7 cellular contexts compared by ENCODE assay signal in the genomic region with DNA sequence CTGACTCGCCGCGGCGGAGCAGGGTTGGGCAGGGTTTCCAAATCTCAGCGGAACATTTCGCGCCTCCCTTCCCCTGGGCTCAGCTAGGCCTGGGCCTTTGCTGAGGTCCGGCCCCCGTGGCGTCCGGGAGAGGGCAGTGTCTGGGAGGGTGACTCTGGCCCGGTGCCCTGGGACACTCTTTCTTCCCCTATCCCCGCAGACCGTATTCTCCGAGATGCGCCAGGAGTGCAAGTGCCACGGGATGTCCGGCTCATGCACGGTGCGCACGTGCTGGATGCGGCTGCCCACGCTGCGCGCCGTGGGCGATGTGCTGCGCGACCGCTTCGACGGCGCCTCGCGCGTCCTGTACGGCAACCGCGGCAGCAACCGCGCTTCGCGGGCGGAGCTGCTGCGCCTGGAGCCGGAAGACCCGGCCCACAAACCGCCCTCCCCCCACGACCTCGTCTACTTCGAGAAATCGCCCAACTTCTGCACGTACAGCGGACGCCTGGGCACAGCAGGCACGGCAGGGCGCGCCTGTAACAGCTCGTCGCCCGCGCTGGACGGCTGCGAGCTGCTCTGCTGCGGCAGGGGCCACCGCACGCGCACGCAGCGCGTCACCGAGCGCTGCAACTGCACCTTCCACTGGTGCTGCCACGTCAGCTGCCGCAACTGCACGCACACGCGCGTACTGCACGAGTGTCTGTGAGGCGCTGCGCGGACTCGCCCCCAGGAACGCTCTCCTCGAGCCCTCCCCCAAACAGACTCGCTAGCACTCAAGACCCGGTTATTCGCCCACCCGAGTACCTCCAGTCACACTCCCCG. TPM values are rescaled to one million over a fixed set of nuclear protein-coding genes. Genes with fewer than 3 reads are reported as not detected.
A peak's percentile ranks its signal among the peaks of the same experiment; 100 is the strongest.
DNase-seq lines count a peak whose midpoint lies in the region; ATAC-seq and TF ChIP-seq lines count a peak whose summit lies in the region.

No MANE protein-coding gene starts in this region.

- H3K4me3 ChIP-seq in esophagus muscularis mucosa, result peak overlapping the region; percentile 37 to 53 (median 41)

- H3K27ac ChIP-seq in esophagus muscularis mucosa (replicated peaks in 1 of 4), result no peak overlapping the region

- no peak for ATAC-seq in HG03457 (IDR thresholded peaks at IDR 0.05; ENCODE audit: unreplicated experiment)
- no peak for ATAC-seq in GM21576 (IDR thresholded peaks at IDR 0.05; ENCODE audit: unreplicated experiment)

- TF ChIP-seq EP300 in esophagus muscularis mucosa (IDR thresholded peaks at IDR 0.05), result no peak

- H3K9me3 Mint-ChIP-seq in HFFc6, result no peaks in the 10 kb centered on the region

- TF ChIP-seq POLR2A in esophagus muscularis mucosa (IDR thresholded peaks at IDR 0.05; ENCODE audit: low read depth), result no peak

- peaks cover 73% of the 10 kb centered on the region for H3K27me3 Mint-ChIP-seq in HFFc6 (ENCODE audit: insufficient read depth)

- TF ChIP-seq CTCF in HFFc6 (IDR thresholded peaks at IDR 0.05), result peak; percentile 39; the same call in 1 of the 2 replicates
- no peak for TF ChIP-seq CTCF in esophagus muscularis mucosa (IDR thresholded peaks at IDR 0.05)

- WGBS in esophagus muscularis mucosa, result 3% methylated on average over 46 of the region's 91 CpGs

- no peak overlapping the region for H3K27ac Mint-ChIP-seq in HFFc6

- H3K4me1 Mint-ChIP-seq in HFFc6 (ENCODE audit: low read depth), result peaks cover 37% of the 10 kb centered on the region

- H3K36me3 Mint-ChIP-seq in HFFc6 (ENCODE audit: low read depth), result peaks cover 6% of the 10 kb centered on the region; the same call in 1 of the 2 replicates

- peaks cover 40 to 44% (median 42%) of the 10 kb centered on the region in 4 donors for H3K4me1 ChIP-seq in esophagus muscularis mucosa

- peaks cover 18 to 94% (median 57%) of the 10 kb centered on the region in 4 donors for H3K27me3 ChIP-seq in esophagus muscularis mucosa

- no peak overlapping the region; the same call in 1 of the 2 replicates for H3K4me3 Mint-ChIP-seq in HFFc6

- no peaks in the 10 kb centered on the region for H3K9me3 ChIP-seq in esophagus muscularis mucosa

- no peaks in the 10 kb centered on the region for H3K36me3 ChIP-seq in esophagus muscularis mucosa

- intact Hi-C loops in esophagus muscularis mucosa (cut with DNase I) (no loop called here), posterior vena cava (cut with DNase I) (no loop called here)

- DNase-seq in HFFc6 (no peak), esophagus muscularis mucosa (ENCODE audit: extremely low spot score) (no peak), posterior vena cava (ENCODE audit: low spot score) (peak; percentile 83), KG1 (lab: John Stamatoyannopoulos, UW) (no peak)
- DNase-seq in activated CD4-positive, CD25-positive, alpha-beta regulatory T cell treated with anti-CD3 and anti-CD28 coated beads, Interleukin-2, amount 50 U/mL, for 72 hours, result peak; percentile 47

RNA-seq across cellular contexts. Expression of gene WNT1, which starts 3.0 kb away (rescaled TPM):
- total RNA-seq in HFFc6 (2021; fragmentation: NEBNext Ultra II Directional; extraction: Animal tissue kit (Norgen Biotek cat#: 25700)), result not detected
- total RNA-seq in esophagus muscularis mucosa (not detected), posterior vena cava (not detected)

RNA-seq across cellular contexts. Expression of gene WNT10B, which starts 9.6 kb away (rescaled TPM):
- total RNA-seq in HFFc6 (2021; fragmentation: NEBNext Ultra II Directional; extraction: Animal tissue kit (Norgen Biotek cat#: 25700)), result 1 to 10 TPM in 4 of 6 experiments, under 1 TPM in 2; 0.87 to 1.7 (median 1.3) TPM
- total RNA-seq in esophagus muscularis mucosa, result 1 to 10 TPM in 2 of 4 donors, under 1 TPM in 2; 0.92 to 1.8 (median 1.1) TPM
- total RNA-seq in posterior vena cava, result 1 to 10 TPM in 1 of 2 donors, under 1 TPM in 1; 0.33 to 4.0 TPM

RNA-seq across cellular contexts. Expression of gene DDN, which starts 18.0 kb away (rescaled TPM):
- total RNA-seq in HFFc6 (2021; fragmentation: NEBNext Ultra II Directional; extraction: Animal tissue kit (Norgen Biotek cat#: 25700)), result under 1 TPM; 0.17 to 0.40 (median 0.23) TPM
- total RNA-seq in esophagus muscularis mucosa, result under 1 TPM in 1 of 4 donors, not detected in 3; 0.11 TPM
- total RNA-seq in posterior vena cava, result not detected

RNA-seq across cellular contexts. Expression of gene ARF3, which starts 23.9 kb away (rescaled TPM):
- total RNA-seq in HFFc6 (2021; fragmentation: NEBNext Ultra II Directional; extraction: Animal tissue kit (Norgen Biotek cat#: 25700)), result 100 to 1,000 TPM; 186 to 213 (median 203) TPM
- total RNA-seq in esophagus muscularis mucosa (10 to 100 TPM; 42.8 to 71.9 (median 65.1) TPM), posterior vena cava (100 to 1,000 TPM; 127 to 130 TPM)

RNA-seq across cellular contexts. Expression of gene PRKAG1, which starts 37.4 kb away (rescaled TPM):
- total RNA-seq in HFFc6 (2021; fragmentation: NEBNext Ultra II Directional; extraction: Animal tissue kit (Norgen Biotek cat#: 25700)), result 10 to 100 TPM; 79.0 to 92.0 (median 83.3) TPM
- 10 to 100 TPM; 52.0 to 70.6 (median 64.3) TPM for total RNA-seq in esophagus muscularis mucosa
- 10 to 100 TPM; 52.2 to 57.3 TPM for total RNA-seq in posterior vena cava

Comparison
In these comparisons a context has a peak if more than half of its experiments do, and no peak if none do; other contexts are left out.
1. DNase-seq: peak in activated CD4-positive, CD25-positive, alpha-beta regulatory T cell treated with anti-CD3 and anti-CD28 coated beads, Interleukin-2, amount 50 U/mL, for 72 hours (single experiment) and posterior vena cava (single experiment); none in HFFc6 (single experiment), esophagus muscularis mucosa (single experiment) and KG1 (single experiment).